In the genomic region with DNA sequence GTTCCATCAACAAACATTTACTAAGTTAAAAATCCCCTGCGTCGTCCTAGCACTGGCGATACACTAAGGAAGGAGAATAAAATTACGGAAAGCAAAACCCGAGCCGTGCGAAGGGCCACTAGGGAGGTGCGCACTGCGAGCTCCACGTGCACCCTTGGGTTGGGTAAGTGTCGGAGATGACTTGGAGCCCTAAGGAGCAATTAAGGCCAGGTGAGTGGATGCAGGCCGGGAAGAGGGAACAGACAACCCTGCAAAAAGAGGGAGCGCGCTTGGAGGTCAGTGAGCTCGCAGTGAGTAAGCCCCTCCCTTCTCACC, we compare ENCODE assay signal across 8 cellular contexts. TPM values are rescaled to one million over a fixed set of nuclear protein-coding genes. Genes with fewer than 3 reads are reported as not detected.
A peak's percentile ranks its signal among the peaks of the same experiment; 100 is the strongest.
DNase-seq lines count a peak whose midpoint lies in the region; ATAC-seq and TF ChIP-seq lines count a peak whose summit lies in the region.

No MANE protein-coding gene starts in this region.

- DNase-seq in AG08395 (ENCODE audit: low spot score): peak; percentile 15
- DNase-seq in fibroblast of lung (ENCODE audit: low read depth in 2 of 2): no peak
- no peak for DNase-seq in sigmoid colon
- no peak for DNase-seq in NOMO-1 (lab: John Stamatoyannopoulos, UW; ENCODE audit: unreplicated experiment in 2 of 2)

- no peaks in the 10 kb centered on the region for H3K4me1 ChIP-seq in fibroblast of lung (ENCODE audit: control insufficient read depth, extremely low read depth, insufficient read depth, low read length)
- H3K4me1 ChIP-seq in sigmoid colon: peaks cover 0 to 18% (median 13%) of the 10 kb centered on the region in 4 donors

- no peak for TF ChIP-seq POLR2A in sigmoid colon (IDR thresholded peaks at IDR 0.05)

- peak overlapping the region; percentile 83 for H3K27ac ChIP-seq in fibroblast of lung (ENCODE audit: insufficient read depth, low read length)
- H3K27ac ChIP-seq in sigmoid colon: peak overlapping the region; percentile 80 to 95 (median 86)

- no peaks in the 10 kb centered on the region for H3K36me3 ChIP-seq in fibroblast of lung (ENCODE audit: control insufficient read depth, insufficient read depth, low read length)
- peaks cover 0 to 29% (median 4%) of the 10 kb centered on the region in 4 donors for H3K36me3 ChIP-seq in sigmoid colon

- H3K4me2 ChIP-seq in fibroblast of lung (ENCODE audit: extremely low read depth, insufficient read depth, low read length): peak overlapping the region; percentile 97

- H3K79me2 ChIP-seq in fibroblast of lung (ENCODE audit: control insufficient read depth, insufficient read depth, low read length): peaks cover 26% of the 10 kb centered on the region

- ATAC-seq in GM21447 (IDR thresholded peaks at IDR 0.05; ENCODE audit: unreplicated experiment) (peak; percentile 24), GM18502 (IDR thresholded peaks at IDR 0.05; ENCODE audit: poor library complexity, unreplicated experiment) (no peak), GM21619 (IDR thresholded peaks at IDR 0.05; ENCODE audit: unreplicated experiment) (no peak)

- H4K20me1 ChIP-seq in fibroblast of lung (ENCODE audit: control insufficient read depth, extremely low read depth, insufficient read depth, low read length): no peaks in the 10 kb centered on the region

- TF ChIP-seq CTCF in fibroblast of lung (conservative IDR thresholded peaks at IDR 0.05 in 1 of 2, IDR thresholded peaks at IDR 0.05 in 1 of 2; ENCODE audit: low read depth in 1 of 2, low read length in 2 of 2) (no peak), sigmoid colon (IDR thresholded peaks at IDR 0.05) (no peak)

- 0 to 1% methylated on average over 15 of the region's 15 CpGs for WGBS in sigmoid colon, 2 donors

- H3K9me3 ChIP-seq in fibroblast of lung (ENCODE audit: control insufficient read depth, insufficient read depth, low read depth, low read length) (no peaks in the 10 kb centered on the region), sigmoid colon (no peaks in the 10 kb centered on the region)

- H3K27me3 ChIP-seq in fibroblast of lung (ENCODE audit: control insufficient read depth, insufficient read depth, low read length): no peaks in the 10 kb centered on the region
- H3K27me3 ChIP-seq in sigmoid colon: no peaks in the 10 kb centered on the region

- intact Hi-C loops in sigmoid colon (cut with DNase I): no loop called here

- no peak for TF ChIP-seq EP300 in sigmoid colon (IDR thresholded peaks at IDR 0.05)

- H3K4me3 ChIP-seq in fibroblast of lung (replicated peaks in 1 of 4; ENCODE audit: control extremely low read depth in 1 of 4, insufficient read depth in 1 of 4, low read depth in 3 of 4, low read length in 4 of 4): peak overlapping the region; percentile 61 to 96 (median 87)
- peak overlapping the region; percentile 73 to 96 (median 91) for H3K4me3 ChIP-seq in sigmoid colon

- peak overlapping the region; percentile 92 for H3K9ac ChIP-seq in fibroblast of lung (ENCODE audit: insufficient read depth, low read length)

- H2AFZ ChIP-seq in fibroblast of lung (ENCODE audit: low read length): peak overlapping the region; percentile 70

TF ChIP-seq in PFSK-1, 5 proteins besides CTCF, POLR2A, EP300 and RAD21:
- TF ChIP-seq POLR2AphosphoS5 (IDR thresholded peaks at IDR 0.05; ENCODE audit: low read depth, low read length): no peak
- 0 out of 2 replicates have a peak, but pooled peaks have one; percentile 12 for TF ChIP-seq TAF1 (IDR thresholded peaks at IDR 0.05; ENCODE audit: borderline replicate concordance, insufficient read depth, low read length)
- TF ChIP-seq, protein P1, sequence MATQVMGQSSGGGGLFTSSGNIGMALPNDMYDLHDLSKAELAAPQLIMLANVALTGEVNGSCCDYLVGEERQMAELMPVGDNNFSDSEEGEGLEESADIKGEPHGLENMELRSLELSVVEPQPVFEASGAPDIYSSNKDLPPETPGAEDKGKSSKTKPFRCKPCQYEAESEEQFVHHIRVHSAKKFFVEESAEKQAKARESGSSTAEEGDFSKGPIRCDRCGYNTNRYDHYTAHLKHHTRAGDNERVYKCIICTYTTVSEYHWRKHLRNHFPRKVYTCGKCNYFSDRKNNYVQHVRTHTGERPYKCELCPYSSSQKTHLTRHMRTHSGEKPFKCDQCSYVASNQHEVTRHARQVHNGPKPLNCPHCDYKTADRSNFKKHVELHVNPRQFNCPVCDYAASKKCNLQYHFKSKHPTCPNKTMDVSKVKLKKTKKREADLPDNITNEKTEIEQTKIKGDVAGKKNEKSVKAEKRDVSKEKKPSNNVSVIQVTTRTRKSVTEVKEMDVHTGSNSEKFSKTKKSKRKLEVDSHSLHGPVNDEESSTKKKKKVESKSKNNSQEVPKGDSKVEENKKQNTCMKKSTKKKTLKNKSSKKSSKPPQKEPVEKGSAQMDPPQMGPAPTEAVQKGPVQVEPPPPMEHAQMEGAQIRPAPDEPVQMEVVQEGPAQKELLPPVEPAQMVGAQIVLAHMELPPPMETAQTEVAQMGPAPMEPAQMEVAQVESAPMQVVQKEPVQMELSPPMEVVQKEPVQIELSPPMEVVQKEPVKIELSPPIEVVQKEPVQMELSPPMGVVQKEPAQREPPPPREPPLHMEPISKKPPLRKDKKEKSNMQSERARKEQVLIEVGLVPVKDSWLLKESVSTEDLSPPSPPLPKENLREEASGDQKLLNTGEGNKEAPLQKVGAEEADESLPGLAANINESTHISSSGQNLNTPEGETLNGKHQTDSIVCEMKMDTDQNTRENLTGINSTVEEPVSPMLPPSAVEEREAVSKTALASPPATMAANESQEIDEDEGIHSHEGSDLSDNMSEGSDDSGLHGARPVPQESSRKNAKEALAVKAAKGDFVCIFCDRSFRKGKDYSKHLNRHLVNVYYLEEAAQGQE (IDR thresholded peaks at IDR 0.05; ENCODE audit: insufficient read depth in 1 of 2, low read depth in 2 of 2, low read length in 2 of 2): no peak
- TF ChIP-seq FOXP2 (optimal IDR thresholded peaks at IDR 0.05; ENCODE audit: borderline replicate concordance, extremely low read depth, extremely low read length, insufficient read depth): no peak
- TF ChIP-seq SIN3A (IDR thresholded peaks at IDR 0.05; ENCODE audit: borderline replicate concordance, insufficient read depth, low read length): no peak

RNA-seq across cellular contexts. Expression of a gene that starts 0.7 kb away (rescaled TPM):
- polyA plus RNA-seq in PFSK-1 (2012; ENCODE audit: insufficient read length, low read depth): 52.9 TPM
- total RNA-seq in fibroblast of lung: 9.8 and 10.2 TPM in 2 replicates
- 8.2 and 11.7 TPM in 2 replicates for polyA plus RNA-seq in fibroblast of lung
- polyA plus RNA-seq in fibroblast of lung (2012): 11.3 and 20.7 TPM in 2 replicates
- polyA minus RNA-seq in fibroblast of lung (ENCODE audit: low replicate concordance): 18.8 and 22.4 TPM in 2 replicates
- total RNA-seq in sigmoid colon: 10 to 100 TPM in 1 of 4 donors, 1 to 10 TPM in 3; 2.8 to 18.3 (median 4.7) TPM
- polyA plus RNA-seq in sigmoid colon: 10 to 100 TPM in 1 of 3 donors, 1 to 10 TPM in 2; 3.7 to 23.5 (median 4.2) TPM

RNA-seq across cellular contexts. Expression of a gene that starts 14.5 kb away (rescaled TPM):
- polyA plus RNA-seq in PFSK-1 (2012; ENCODE audit: insufficient read length, low read depth): 78.9 TPM
- total RNA-seq in fibroblast of lung (37.7 and 43.7 TPM in 2 replicates), sigmoid colon (10 to 100 TPM; 53.5 to 67.6 (median 60.7) TPM)
- polyA plus RNA-seq in fibroblast of lung (38.2 and 48.0 TPM in 2 replicates), sigmoid colon (10 to 100 TPM; 15.0 to 22.6 (median 15.7) TPM)
- polyA plus RNA-seq in fibroblast of lung (2012): 35.6 and 41.2 TPM in 2 replicates
- polyA minus RNA-seq in fibroblast of lung (ENCODE audit: low replicate concordance): 13.6 and 17.3 TPM in 2 replicates

RNA-seq across cellular contexts. Expression of a gene that starts 46.8 kb away (rescaled TPM):
- 20.4 TPM for polyA plus RNA-seq in PFSK-1 (2012; ENCODE audit: insufficient read length, low read depth)
- total RNA-seq in fibroblast of lung (not detected in 2 replicates), sigmoid colon (not detected)
- polyA plus RNA-seq in fibroblast of lung (0.06 TPM in 1 of 2 replicates, not detected in the other), sigmoid colon (under 1 TPM in 1 of 3 donors, not detected in 2; 0.07 TPM)
- polyA plus RNA-seq in fibroblast of lung (2012): 0.06 TPM in 1 of 2 replicates, not detected in the other
- not detected in 2 replicates for polyA minus RNA-seq in fibroblast of lung (ENCODE audit: low replicate concordance)
